7 cellular contexts compared by ENCODE assay signal in genomic region chr12:30795410-30795659, GRCh38. TPM values are rescaled to one million over a fixed set of nuclear protein-coding genes. Genes with fewer than 3 reads are reported as not detected.
DNase-seq lines count a peak whose midpoint lies in the region; ATAC-seq lines count a peak whose summit lies in the region.

No MANE protein-coding gene starts in this region.

- H3K4me1 Mint-ChIP-seq in activated T-cell treated with anti-CD3 and anti-CD28 coated beads, Interleukin-2, amount 50 U/mL, for 72 hours (ENCODE audit: low read depth), result peaks cover 16% of the 10 kb centered on the region
- H3K4me1 Mint-ChIP-seq in stimulated activated naive B cell treated with anti-CD40 and anti-IgM and Interleukin-4, amounts not matched to agents 10 μg/mL and 1 μg/mL and 100 μg/mL, for 72 hours, result peaks cover 9 to 21% of the 10 kb centered on the region in 2 donors

- no peaks in the 10 kb centered on the region for H3K9me3 Mint-ChIP-seq in activated T-cell treated with anti-CD3 and anti-CD28 coated beads, Interleukin-2, amount 50 U/mL, for 72 hours
- H3K9me3 Mint-ChIP-seq in stimulated activated naive B cell treated with anti-CD40 and anti-IgM and Interleukin-4, amounts not matched to agents 10 μg/mL and 1 μg/mL and 100 μg/mL, for 72 hours, result no peaks in the 10 kb centered on the region

- H3K4me3 Mint-ChIP-seq in activated T-cell treated with anti-CD3 and anti-CD28 coated beads, Interleukin-2, amount 50 U/mL, for 72 hours, result peak overlapping the region; percentile 79 to 84
- peak overlapping the region; percentile 79 to 85 for H3K4me3 Mint-ChIP-seq in stimulated activated naive B cell treated with anti-CD40 and anti-IgM and Interleukin-4, amounts not matched to agents 10 μg/mL and 1 μg/mL and 100 μg/mL, for 72 hours

- H3K27me3 Mint-ChIP-seq in activated T-cell treated with anti-CD3 and anti-CD28 coated beads, Interleukin-2, amount 50 U/mL, for 72 hours (ENCODE audit: low read depth), result peaks cover 53% of the 10 kb centered on the region
- peaks cover 60 to 70% of the 10 kb centered on the region in 2 donors for H3K27me3 Mint-ChIP-seq in stimulated activated naive B cell treated with anti-CD40 and anti-IgM and Interleukin-4, amounts not matched to agents 10 μg/mL and 1 μg/mL and 100 μg/mL, for 72 hours

- peak in 1 of 2 donors; percentile 57 for ATAC-seq in activated T-cell treated with anti-CD3 and anti-CD28 coated beads, Interleukin-2, amount 50 U/mL, for 72 hours (replicated peaks in 1 of 2)
- ATAC-seq in stimulated activated naive B cell treated with anti-CD40 and anti-IgM and Interleukin-4, amounts not matched to agents 10 μg/mL and 1 μg/mL and 100 μg/mL, for 72 hours (replicated peaks), result no peak
- no peak for ATAC-seq in HG02938 (IDR thresholded peaks at IDR 0.05; ENCODE audit: unreplicated experiment)
- no peak for ATAC-seq in HG03039 (IDR thresholded peaks at IDR 0.05; ENCODE audit: unreplicated experiment)

- peak overlapping the region; percentile 61 for H3K4me3 ChIP-seq in iPS-11a (ENCODE audit: low read depth, low read length)

- DNase-seq in HS-5 (ENCODE audit: low read depth) (peak; percentile 77), DMS153 (lab: John Stamatoyannopoulos, UW) (no peak)
- no peak for DNase-seq in activated T-cell treated with anti-CD3 and anti-CD28 coated beads, Interleukin-2, amount 50 U/mL, for 72 hours
- DNase-seq in stimulated activated naive B cell treated with anti-CD40 and anti-IgM and Interleukin-4, amounts not matched to agents 10 μg/mL and 1 μg/mL and 100 μg/mL, for 72 hours, result no peak

- no peak overlapping the region for H3K27ac Mint-ChIP-seq in activated T-cell treated with anti-CD3 and anti-CD28 coated beads, Interleukin-2, amount 50 U/mL, for 72 hours
- H3K27ac Mint-ChIP-seq in stimulated activated naive B cell treated with anti-CD40 and anti-IgM and Interleukin-4, amounts not matched to agents 10 μg/mL and 1 μg/mL and 100 μg/mL, for 72 hours, result no peak overlapping the region

- peaks cover 0 to 3% of the 10 kb centered on the region in 2 donors for H3K36me3 Mint-ChIP-seq in activated T-cell treated with anti-CD3 and anti-CD28 coated beads, Interleukin-2, amount 50 U/mL, for 72 hours (ENCODE audit: insufficient read depth in 2 of 2)
- H3K36me3 Mint-ChIP-seq in stimulated activated naive B cell treated with anti-CD40 and anti-IgM and Interleukin-4, amounts not matched to agents 10 μg/mL and 1 μg/mL and 100 μg/mL, for 72 hours, result peaks cover 0 to 3% of the 10 kb centered on the region in 2 donors

RNA-seq across cellular contexts. Expression of gene CAPRIN2, which starts 40.6 kb away (rescaled TPM):
- total RNA-seq in activated T-cell treated with anti-CD3 and anti-CD28 coated beads, Interleukin-2, amount 50 U/mL, for 72 hours, result 10 to 100 TPM; 22.8 to 24.6 TPM
